In genomic region chr10:93113042-93113441, GRCh38 we compare ENCODE assay signal across 1 cellular context.
A peak's percentile ranks its signal among the peaks of the same experiment; 100 is the strongest.
TF ChIP-seq lines count a peak whose summit lies in the region.

No MANE protein-coding gene starts in this region.

TF ChIP-seq in HepG2, 621 proteins besides CTCF, POLR2A, EP300 and RAD21 (continued from another document):
- TF ChIP-seq ZNF292 (CRISPR knock-in tag; IDR thresholded peaks at IDR 0.05; ENCODE audit: borderline replicate concordance, low read depth) = peak; percentile 61; the same call in 1 of the 2 replicates
- TF ChIP-seq KDM5A (IDR thresholded peaks at IDR 0.05; ENCODE audit: borderline replicate concordance, low read length) = no peak
- peak; percentile 40; the same call in 1 of the 2 replicates for TF ChIP-seq SAP130 (CRISPR knock-in tag; IDR thresholded peaks at IDR 0.05; ENCODE audit: low read depth)
- no peak for TF ChIP-seq FOXP1 (IDR thresholded peaks at IDR 0.05)
- peak; percentile 53; the same call in 1 of the 2 replicates for TF ChIP-seq FOXP1 (CRISPR knock-in tag; IDR thresholded peaks at IDR 0.05)
- TF ChIP-seq FOXA1 (IDR thresholded peaks at IDR 0.05) = no peak
- TF ChIP-seq FOXA1 (CRISPR knock-in tag; IDR thresholded peaks at IDR 0.05) = peak; percentile 73
- TF ChIP-seq HNF4A (CRISPR knock-in tag; IDR thresholded peaks at IDR 0.05) = peak; percentile 76
- TF ChIP-seq BCL6 (CRISPR knock-in tag; IDR thresholded peaks at IDR 0.05) = peak; percentile 99
- no peak for TF ChIP-seq ZSCAN30 (CRISPR knock-in tag; IDR thresholded peaks at IDR 0.05)
- TF ChIP-seq, protein P1, sequence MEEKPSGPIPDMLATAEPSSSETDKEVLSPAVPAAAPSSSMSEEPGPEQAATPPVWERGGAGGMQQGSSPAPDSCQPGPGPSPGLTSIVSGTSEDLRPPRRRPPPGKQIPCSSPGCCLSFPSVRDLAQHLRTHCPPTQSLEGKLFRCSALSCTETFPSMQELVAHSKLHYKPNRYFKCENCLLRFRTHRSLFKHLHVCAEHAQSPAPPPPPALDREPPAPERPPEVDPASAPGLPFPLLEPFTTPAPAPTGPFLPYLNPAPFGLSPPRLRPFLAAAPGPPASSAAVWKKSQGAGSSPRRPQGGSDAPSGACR (CRISPR knock-in tag; IDR thresholded peaks at IDR 0.05) = no peak
- TF ChIP-seq SMAD3 (CRISPR knock-in tag; IDR thresholded peaks at IDR 0.05) = 0 out of 2 replicates have a peak, but pooled peaks have one; percentile 11
- no peak for TF ChIP-seq SOX13 (IDR thresholded peaks at IDR 0.05)
- peak in 1 of 2 experiments; percentile 71; a peak in 2 of 4 replicates for TF ChIP-seq SOX13 (CRISPR knock-in tag; conservative IDR thresholded peaks at IDR 0.05 in 1 of 2, IDR thresholded peaks at IDR 0.05 in 1 of 2)
- TF ChIP-seq ZNF850 (CRISPR knock-in tag; conservative IDR thresholded peaks at IDR 0.05) = no peak
- TF ChIP-seq RARA (CRISPR knock-in tag; IDR thresholded peaks at IDR 0.05) = peak; percentile 97
- TF ChIP-seq RXRA (CRISPR knock-in tag; IDR thresholded peaks at IDR 0.05) = peak; percentile 16; the same call in 1 of the 2 replicates
- no peak for TF ChIP-seq MED8 (CRISPR knock-in tag; IDR thresholded peaks at IDR 0.05; ENCODE audit: insufficient replicate concordance)
- no peak for TF ChIP-seq MAFK (conservative IDR thresholded peaks at IDR 0.05 in 1 of 2, IDR thresholded peaks at IDR 0.05 in 1 of 2; ENCODE audit: low read length in 2 of 2)
- TF ChIP-seq ARID5B (CRISPR knock-in tag; IDR thresholded peaks at IDR 0.05) = peak; percentile 76
- peak; percentile 68 for TF ChIP-seq RXRB (CRISPR knock-in tag; IDR thresholded peaks at IDR 0.05; ENCODE audit: borderline replicate concordance)
- no peak for TF ChIP-seq ZNF615 (CRISPR knock-in tag; IDR thresholded peaks at IDR 0.05; ENCODE audit: borderline replicate concordance)
- no peak for TF ChIP-seq RORA (CRISPR knock-in tag; IDR thresholded peaks at IDR 0.05)
- TF ChIP-seq SOX5 (CRISPR knock-in tag; IDR thresholded peaks at IDR 0.05; ENCODE audit: borderline replicate concordance) = peak; percentile 43; the same call in 1 of the 2 replicates
- TF ChIP-seq ZNF607 (CRISPR knock-in tag; IDR thresholded peaks at IDR 0.05; ENCODE audit: borderline replicate concordance) = no peak
